ENCODE assay signal across 8 cellular contexts in the genomic region with DNA sequence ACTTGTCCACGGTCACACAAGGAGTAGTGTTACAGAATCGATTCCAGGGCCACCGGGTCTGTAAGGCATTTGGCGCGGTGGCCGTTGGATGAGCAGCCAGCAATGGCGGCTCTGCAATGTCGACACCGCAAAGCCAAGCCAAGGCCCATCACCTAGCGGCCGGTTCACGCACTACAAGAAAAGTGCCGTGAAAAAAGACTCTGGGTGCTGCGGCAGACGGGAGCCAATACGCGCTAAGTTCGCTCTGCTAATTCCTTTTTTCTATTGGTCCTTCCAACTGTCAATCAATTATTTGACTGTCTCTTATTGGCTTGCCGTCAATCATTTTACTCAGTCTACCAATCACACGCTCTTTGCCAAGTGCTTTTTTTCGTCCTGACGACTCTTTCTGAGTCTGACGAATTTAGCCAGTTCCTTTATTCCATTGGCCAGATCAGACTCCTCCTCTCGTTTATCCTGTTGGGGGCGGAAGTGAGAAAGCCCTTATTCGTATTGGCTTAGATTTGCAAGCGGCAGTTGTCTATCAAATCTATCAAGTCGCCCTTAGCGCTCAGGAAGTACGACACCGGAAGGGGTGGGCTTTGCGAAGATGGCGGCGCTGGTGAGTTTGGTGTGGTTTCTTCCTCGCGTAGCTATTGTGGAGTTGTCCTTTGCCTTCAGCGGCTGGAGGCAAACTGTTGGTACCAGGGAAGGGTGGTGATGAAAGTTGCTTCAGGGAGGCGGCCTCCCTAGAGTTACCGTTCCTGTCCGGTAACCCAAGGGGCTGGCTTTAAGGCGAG. TPM values are rescaled to one million over a fixed set of nuclear protein-coding genes. Genes with fewer than 3 reads are reported as not detected.
DNase-seq lines count a peak whose midpoint lies in the region; FAIRE-seq and TF ChIP-seq lines count a peak whose summit lies in the region.

A gene with protein sequence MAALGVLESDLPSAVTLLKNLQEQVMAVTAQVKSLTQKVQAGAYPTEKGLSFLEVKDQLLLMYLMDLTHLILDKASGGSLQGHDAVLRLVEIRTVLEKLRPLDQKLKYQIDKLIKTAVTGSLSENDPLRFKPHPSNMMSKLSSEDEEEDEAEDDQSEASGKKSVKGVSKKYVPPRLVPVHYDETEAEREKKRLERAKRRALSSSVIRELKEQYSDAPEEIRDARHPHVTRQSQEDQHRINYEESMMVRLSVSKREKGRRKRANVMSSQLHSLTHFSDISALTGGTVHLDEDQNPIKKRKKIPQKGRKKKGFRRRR (plus strand): TSS at position 577 of the 779 bp plus-strand sequence. CDS start 13 bp downstream, at position 590.

- no peaks in the 10 kb centered on the region for H3K9me3 ChIP-seq in H9 (ENCODE audit: control insufficient read depth, low read depth, low read length)
- no peaks in the 10 kb centered on the region for H3K9me3 ChIP-seq in stomach

- no peak within 1 kb of the TSS for H2BK12ac ChIP-seq in H9 (ENCODE audit: insufficient read length, low read depth, low read length)

- H3K9me3 Mint-ChIP-seq in H9 (no peaks in the 10 kb centered on the region), nephron progenitor cell (no peaks in the 10 kb centered on the region)

- H3K79me2 ChIP-seq in H9 (ENCODE audit: insufficient read depth, low read length): peaks cover 3% of the 10 kb centered on the region; the same call in 1 of the 2 replicates

- H2BK5ac ChIP-seq in H9 (ENCODE audit: insufficient read length, low read length): peak within 1 kb of the TSS; percentile 88

- no CpG with 5 or more reads among the region's 41 CpGs for WGBS in H9 (ENCODE audit: extremely low coverage, insufficient read length, low lambda C conversion rate)
- WGBS in stomach, 5 donors: 2 to 5% (median 2%) methylated on average over 39 to 41 of the region's 41 CpGs

- H3K9ac ChIP-seq in H9 (ENCODE audit: extremely low read depth, insufficient read length, low read length): peak within 1 kb of the TSS; percentile 98

- H3K14ac ChIP-seq in H9 (ENCODE audit: insufficient read depth, low read length): peak within 1 kb of the TSS; percentile 77; the same call in 1 of the 2 replicates

- no peak within 1 kb of the TSS for H4K91ac ChIP-seq in H9 (ENCODE audit: insufficient read length, low read depth, low read length)

- H3K4ac ChIP-seq in H9 (ENCODE audit: low read depth, low read length): no peak within 1 kb of the TSS

- no peak within 1 kb of the TSS for H2AK5ac ChIP-seq in H9 (ENCODE audit: insufficient read length, low read length)

- H3K27me3 ChIP-seq in H9 (ENCODE audit: insufficient read depth, low read length) (no peaks in the 10 kb centered on the region), stomach (no peaks in the 10 kb centered on the region)

- peak within 1 kb of the TSS; percentile 90 for H4K5ac ChIP-seq in H9 (ENCODE audit: insufficient read length, low read depth, low read length)

- H3K4me1 Mint-ChIP-seq in H9 (peaks cover 0 to 4% of the 10 kb centered on the region in 2 experiments; a peak in 2 of 4 replicates), nephron progenitor cell (no peaks in the 10 kb centered on the region)

- H3K27me3 Mint-ChIP-seq in H9 (ENCODE audit: low read depth): peaks cover 11% of the 10 kb centered on the region
- peaks cover 15% of the 10 kb centered on the region for H3K27me3 Mint-ChIP-seq in nephron progenitor cell (ENCODE audit: low read depth, poor library complexity)

- H3K27ac Mint-ChIP-seq in H9 (no peak within 1 kb of the TSS; a peak in 1 of 7 replicates), nephron progenitor cell (no peak within 1 kb of the TSS)

- no peak within 1 kb of the TSS for H3T11ph ChIP-seq in H9 (ENCODE audit: low read length)

- peaks cover 3% of the 10 kb centered on the region for H3K23me2 ChIP-seq in H9 (ENCODE audit: insufficient read length, low read depth, low read length, poor library complexity, severe bottlenecking)

- H3K79me1 ChIP-seq in H9 (ENCODE audit: insufficient read depth, low read depth, low read length, poor library complexity, severe bottlenecking): no peaks in the 10 kb centered on the region

- peak; percentile 90 for TF ChIP-seq CTCF in H9 (conservative IDR thresholded peaks at IDR 0.05)
- peak; percentile 86 for TF ChIP-seq CTCF in nephron progenitor cell (IDR thresholded peaks at IDR 0.05)
- peak in 5 of 7 experiments; percentile 76 to 96 (median 80) for TF ChIP-seq CTCF in stomach (IDR thresholded peaks at IDR 0.05)

- no peak within 1 kb of the TSS for H2BK20ac ChIP-seq in H9 (ENCODE audit: low read depth, low read length, poor library complexity, severe bottlenecking)

- H3K4me3 ChIP-seq in stomach: peak within 1 kb of the TSS; percentile 72 to 100 (median 90)

- H2AFZ ChIP-seq in H9 (ENCODE audit: low read length): no peak within 1 kb of the TSS

- no peak within 1 kb of the TSS for H4K8ac ChIP-seq in H9 (replicated peaks; ENCODE audit: insufficient read length, low read depth, low read length)

- H3K36me3 Mint-ChIP-seq in H9 (ENCODE audit: insufficient read depth in 1 of 3, low read depth in 3 of 3) (peaks cover 16 to 35% (median 31%) of the 10 kb centered on the region in 3 experiments; a peak in 6 of 7 replicates), nephron progenitor cell (ENCODE audit: low read depth) (peaks cover 18% of the 10 kb centered on the region)

- H4K20me1 ChIP-seq in H9 (ENCODE audit: control insufficient read depth, insufficient read depth, insufficient read length): no peaks in the 10 kb centered on the region

- intact Hi-C loops in stomach (cut with DNase I; ENCODE audit: low total_unique reads): loop anchor here (10.0 kb wide), 1 partner anchor 145 kb away; a partner anchor contains a TSS

- H3K18ac ChIP-seq in H9 (ENCODE audit: insufficient read length, low read depth, low read length): peak within 1 kb of the TSS; percentile 94

- H3K4me3 Mint-ChIP-seq in H9: no peak within 1 kb of the TSS
- no peak within 1 kb of the TSS for H3K4me3 Mint-ChIP-seq in nephron progenitor cell

- H3K4me2 ChIP-seq in H9 (ENCODE audit: insufficient read depth, insufficient read length, low read length): peak within 1 kb of the TSS; percentile 88

- DNase-seq in H9: peak; percentile 97
- peak; percentile 100 for DNase-seq in M059J (ENCODE audit: low read depth)
- DNase-seq in SHP77 (lab: John Stamatoyannopoulos, UW): peak; percentile 100
- peak; percentile 97 for DNase-seq in activated effector memory CD4-positive, alpha-beta T cell treated with anti-CD3 and anti-CD28 coated beads, Interleukin-2, amount 50 U/mL, for 16 hours
- DNase-seq in fibroblast of the conjunctiva (ENCODE audit: low read depth): peak; percentile 100
- DNase-seq in nephron progenitor cell: peak; percentile 93
- DNase-seq in stomach: peak; percentile 94

- no peak within 1 kb of the TSS for H2BK120ac ChIP-seq in H9 (ENCODE audit: low read depth, low read length, poor library complexity, severe bottlenecking)

- TF ChIP-seq POLR2A in stomach (IDR thresholded peaks at IDR 0.05): no peak

- no peak within 1 kb of the TSS for H2BK15ac ChIP-seq in H9 (ENCODE audit: low read depth, low read length)

- no peak within 1 kb of the TSS for H3K23ac ChIP-seq in H9 (ENCODE audit: insufficient read length, low read depth, low read length)

- peak; percentile 100 for FAIRE-seq in G401.6 (lab: Jason Lieb, UNC)

- H3K36me3 ChIP-seq in stomach: peaks cover 26 to 37% (median 36%) of the 10 kb centered on the region in 4 donors

- H3K27ac ChIP-seq in H9 (ENCODE audit: insufficient read length, low read depth, low read length) (peak within 1 kb of the TSS; percentile 24), stomach (peak within 1 kb of the TSS; percentile 59 to 91 (median 85))

- no peak within 1 kb of the TSS for H3K56ac ChIP-seq in H9 (ENCODE audit: insufficient read length, low read depth, low read length)

- no peak for TF ChIP-seq EP300 in stomach (IDR thresholded peaks at IDR 0.05)

- H3K4me1 ChIP-seq in H9 (ENCODE audit: insufficient read depth, low read length): no peaks in the 10 kb centered on the region
- peaks cover 11 to 20% (median 11%) of the 10 kb centered on the region in 4 donors for H3K4me1 ChIP-seq in stomach

RNA-seq across cellular contexts. Expression of the gene that starts here (rescaled TPM):
- 51.7 and 53.1 TPM in 2 replicates for total RNA-seq in H9 (2021)
- total RNA-seq in M059J (2014; rRNA removed; shearing (Covaris generic)): 37.3 and 46.4 TPM in 2 replicates
- 10 to 100 TPM in 4 of 5 donors, 1 to 10 TPM in 1; 3.5 to 72.7 (median 20.3) TPM for total RNA-seq in stomach
- polyA plus RNA-seq in stomach: 10 to 100 TPM; 27.6 to 38.5 (median 35.7) TPM

Comparison
In these comparisons a context has a peak if more than half of its experiments do, and no peak if none do; other contexts are left out.
1. Peak in every context shown above with its lines: DNase-seq, H3K4me3 ChIP-seq and H3K27ac ChIP-seq.